ENCODE assay signal across 40 cellular contexts in genomic region chr13:56247692-56248091, GRCh38.
"Had no signal": no experiment of that assay in that cellular context is flagged by ENCODE, and none has a peak within 500 bp of the region (broad histone marks: within the 10 kb centered on the region; RNA-seq: fewer than 3 reads in every experiment).

No MANE protein-coding gene starts in this region.

- FAIRE-seq: astrocyte, bronchial epithelial cell had no signal

- H3K4me1 Mint-ChIP-seq: activated naive CD4-positive, alpha-beta T cell treated with anti-CD3 and anti-CD28 coated beads, Interleukin-2, amount 10 ng/mL, durations not matched to agents 7 days and 5 days; activated naive CD4-positive, alpha-beta T cell treated with anti-CD3 and anti-CD28 coated beads, Interleukin-2, amount 50 U/mL, for 24 hours; activated naive CD8-positive, alpha-beta T cell treated with anti-CD3 and anti-CD28 coated beads for 36 hours; activated naive CD8-positive, alpha-beta T cell treated with anti-CD3 and anti-CD28 coated beads, Interleukin-2, amount 10 ng/mL, durations not matched to agents 7 days and 5 days; activated naive CD8-positive, alpha-beta T cell treated with anti-CD3 and anti-CD28 coated beads, Interleukin-2, amount 50 U/mL, for 24 hours; activated T-helper 17 cell treated with anti-CD3 and anti-CD28 coated beads, Interleukin-2, amount 50 U/mL, for 72 hours; brain; central memory CD8-positive, alpha-beta T cell had no signal

- H3K27me3 Mint-ChIP-seq: activated naive CD4-positive, alpha-beta T cell treated with anti-CD3 and anti-CD28 coated beads, Interleukin-2, amount 10 ng/mL, durations not matched to agents 7 days and 5 days; activated naive CD4-positive, alpha-beta T cell treated with anti-CD3 and anti-CD28 coated beads, Interleukin-2, amount 50 U/mL, for 24 hours; activated naive CD8-positive, alpha-beta T cell; activated naive CD8-positive, alpha-beta T cell treated with anti-CD3 and anti-CD28 coated beads for 36 hours; activated naive CD8-positive, alpha-beta T cell treated with anti-CD3 and anti-CD28 coated beads, Interleukin-2, amount 10 ng/mL, durations not matched to agents 7 days and 5 days; activated naive CD8-positive, alpha-beta T cell treated with anti-CD3 and anti-CD28 coated beads, Interleukin-2, amount 50 U/mL, for 24 hours; activated T-cell treated with anti-CD3 and anti-CD28 coated beads, Interleukin-2, amount 50 U/mL, for 24 hours; activated T-helper 17 cell treated with anti-CD3 and anti-CD28 coated beads, Interleukin-2, amount 50 U/mL, for 72 hours; brain; central memory CD8-positive, alpha-beta T cell had no signal

- H3K4me3 Mint-ChIP-seq: activated naive CD4-positive, alpha-beta T cell treated with anti-CD3 and anti-CD28 coated beads for 36 hours; activated naive CD4-positive, alpha-beta T cell treated with anti-CD3 and anti-CD28 coated beads, Interleukin-2, amount 10 ng/mL, durations not matched to agents 7 days and 5 days; activated naive CD4-positive, alpha-beta T cell treated with anti-CD3 and anti-CD28 coated beads, Interleukin-2, amount 50 U/mL, for 24 hours; activated naive CD8-positive, alpha-beta T cell; activated naive CD8-positive, alpha-beta T cell treated with anti-CD3 and anti-CD28 coated beads for 36 hours; activated naive CD8-positive, alpha-beta T cell treated with anti-CD3 and anti-CD28 coated beads, Interleukin-2, amount 10 ng/mL, durations not matched to agents 7 days and 5 days; activated naive CD8-positive, alpha-beta T cell treated with anti-CD3 and anti-CD28 coated beads, Interleukin-2, amount 50 U/mL, for 24 hours; activated T-cell treated with anti-CD3 and anti-CD28 coated beads, Interleukin-2, amount 50 U/mL, for 24 hours; activated T-cell treated with anti-CD3 and anti-CD28 coated beads, Interleukin-2, amount 50 U/mL, for 4 hours; activated T-cell treated with anti-CD3 and anti-CD28 coated beads, Interleukin-2, amount 50 U/mL, for 72 hours; activated T-helper 1 cell treated with anti-CD3 and anti-CD28 coated beads, Interleukin-12 subunit alpha, Interleukin-12 subunit beta, Interleukin-2, Interleukin-4 antibody, amounts not matched to agents 30 ng/mL and 10 ng/mL and 1 ng/mL, durations not matched to agents 14 hours and 24 hours and 36 hours; activated T-helper 17 cell treated with anti-CD3 and anti-CD28 coated beads, Interleukin-2, amount 50 U/mL, for 72 hours; brain; central memory CD8-positive, alpha-beta T cell had no signal

- H3K27ac ChIP-seq: adrenal gland, ascending aorta, body of pancreas, brain microvascular endothelial cell, breast epithelium, cardiac muscle cell had no signal

- H3K27ac Mint-ChIP-seq: activated naive CD4-positive, alpha-beta T cell treated with anti-CD3 and anti-CD28 coated beads for 36 hours; activated naive CD4-positive, alpha-beta T cell treated with anti-CD3 and anti-CD28 coated beads, Interleukin-2, amount 10 ng/mL, durations not matched to agents 7 days and 5 days; activated naive CD4-positive, alpha-beta T cell treated with anti-CD3 and anti-CD28 coated beads, Interleukin-2, amount 50 U/mL, for 24 hours; activated naive CD4-positive, alpha-beta T cell treated with anti-CD3 and anti-CD28 coated beads, Interleukin-2, amount 50 U/mL, for 72 hours; activated naive CD8-positive, alpha-beta T cell; activated naive CD8-positive, alpha-beta T cell treated with anti-CD3 and anti-CD28 coated beads for 36 hours; activated naive CD8-positive, alpha-beta T cell treated with anti-CD3 and anti-CD28 coated beads, Interleukin-2, amount 10 ng/mL, durations not matched to agents 7 days and 5 days; activated naive CD8-positive, alpha-beta T cell treated with anti-CD3 and anti-CD28 coated beads, Interleukin-2, amount 50 U/mL, for 24 hours; activated T-cell treated with anti-CD3 and anti-CD28 coated beads, Interleukin-2, amount 50 U/mL, for 24 hours; activated T-cell treated with anti-CD3 and anti-CD28 coated beads, Interleukin-2, amount 50 U/mL, for 72 hours; activated T-helper 1 cell treated with anti-CD3 and anti-CD28 coated beads, Interleukin-12 subunit alpha, Interleukin-12 subunit beta, Interleukin-2, Interleukin-4 antibody, amounts not matched to agents 30 ng/mL and 10 ng/mL and 1 ng/mL, durations not matched to agents 14 hours and 24 hours and 36 hours; activated T-helper 17 cell treated with anti-CD3 and anti-CD28 coated beads, Interleukin-2, amount 50 U/mL, for 72 hours; activated T-helper 2 cell treated with anti-CD3 and anti-CD28 coated beads, Interferon-gamma antibody, Interleukin-2, Interleukin-4, amounts not matched to agents 10 μg/mL and 5 μg/mL and 100 μg/mL, durations not matched to agents 14 hours and 24 hours and 36 hours; brain had no signal

- H3K4me1 ChIP-seq: adrenal gland, ascending aorta, body of pancreas, breast epithelium had no signal

- H3K36me3 Mint-ChIP-seq: activated naive CD4-positive, alpha-beta T cell treated with anti-CD3 and anti-CD28 coated beads, Interleukin-2, amount 10 ng/mL, durations not matched to agents 7 days and 5 days; activated naive CD4-positive, alpha-beta T cell treated with anti-CD3 and anti-CD28 coated beads, Interleukin-2, amount 50 U/mL, for 24 hours; activated naive CD8-positive, alpha-beta T cell; activated naive CD8-positive, alpha-beta T cell treated with anti-CD3 and anti-CD28 coated beads for 36 hours; activated naive CD8-positive, alpha-beta T cell treated with anti-CD3 and anti-CD28 coated beads, Interleukin-2, amount 10 ng/mL, durations not matched to agents 7 days and 5 days; brain had no signal

- ATAC-seq: activated naive CD4-positive, alpha-beta T cell treated with anti-CD3 and anti-CD28 coated beads, Interleukin-2, amount 50 U/mL, for 72 hours; activated naive CD8-positive, alpha-beta T cell treated with anti-CD3 and anti-CD28 coated beads, Interleukin-2, amount 50 U/mL, for 24 hours; activated T-cell treated with anti-CD3 and anti-CD28 coated beads, Interleukin-2, amount 50 U/mL, for 4 hours; activated T-cell treated with anti-CD3 and anti-CD28 coated beads, Interleukin-2, amount 50 U/mL, for 72 hours; activated T-helper 17 cell treated with anti-CD3 and anti-CD28 coated beads, Interleukin-2, amount 50 U/mL, for 72 hours; body of pancreas had no signal

- H3K4me3 ChIP-seq: adrenal gland, ascending aorta, body of pancreas, breast epithelium, cardiac muscle cell had no signal

- H3K9me3 ChIP-seq: adrenal gland, ascending aorta, body of pancreas, breast epithelium had no signal

- H3K36me3 ChIP-seq: adrenal gland, ascending aorta, brain microvascular endothelial cell, breast epithelium, cardiac muscle cell had no signal

- DNase-seq: activated effector memory CD4-positive, alpha-beta T cell treated with anti-CD3 and anti-CD28 coated beads, Interleukin-2, amount 50 U/mL, for 16 hours; activated effector memory CD4-positive, alpha-beta T cell treated with Interleukin-2 at 50 U/mL for 16 hours; activated gamma-delta T cell; activated gamma-delta T cell treated with Interleukin-2 at 50 U/mL for 16 hours; activated naive CD4-positive, alpha-beta T cell; activated naive CD4-positive, alpha-beta T cell treated with anti-CD3 and anti-CD28 coated beads for 36 hours; activated naive CD4-positive, alpha-beta T cell treated with anti-CD3 and anti-CD28 coated beads, Interleukin-2, amount 10 ng/mL, durations not matched to agents 7 days and 5 days; activated naive CD4-positive, alpha-beta T cell treated with anti-CD3 and anti-CD28 coated beads, Interleukin-2, amount 50 U/mL, for 16 hours; activated naive CD4-positive, alpha-beta T cell treated with Interleukin-2 at 50 U/mL for 16 hours; activated naive CD8-positive, alpha-beta T cell treated with anti-CD3 and anti-CD28 coated beads for 36 hours; activated naive CD8-positive, alpha-beta T cell treated with anti-CD3 and anti-CD28 coated beads, Interleukin-2, amount 10 ng/mL, durations not matched to agents 7 days and 5 days; activated naive CD8-positive, alpha-beta T cell treated with anti-CD3 and anti-CD28 coated beads, Interleukin-2, amount 50 U/mL, for 24 hours; activated T-cell treated with anti-CD3 and anti-CD28 coated beads, Interleukin-2, amount 50 U/mL, for 1 hour; activated T-cell treated with anti-CD3 and anti-CD28 coated beads, Interleukin-2, amount 50 U/mL, for 24 hours; activated T-cell treated with anti-CD3 and anti-CD28 coated beads, Interleukin-2, amount 50 U/mL, for 4 hours; activated T-cell treated with anti-CD3 and anti-CD28 coated beads, Interleukin-2, amount 50 U/mL, for 48 hours; activated T-cell treated with anti-CD3 and anti-CD28 coated beads, Interleukin-2, amount 50 U/mL, for 72 hours; adrenal gland; amniotic stem cell; amygdala; anterior cingulate cortex; aorta; body of pancreas; brain microvascular endothelial cell; caudate nucleus; central memory CD4-positive, alpha-beta T cell; cerebellar nuclear complex had no signal

- H3K27me3 ChIP-seq: adrenal gland, ascending aorta, body of pancreas, brain microvascular endothelial cell, breast epithelium, cardiac muscle cell had no signal
